Comparison of ENCODE assay signal across 16 cellular contexts in the genomic region with DNA sequence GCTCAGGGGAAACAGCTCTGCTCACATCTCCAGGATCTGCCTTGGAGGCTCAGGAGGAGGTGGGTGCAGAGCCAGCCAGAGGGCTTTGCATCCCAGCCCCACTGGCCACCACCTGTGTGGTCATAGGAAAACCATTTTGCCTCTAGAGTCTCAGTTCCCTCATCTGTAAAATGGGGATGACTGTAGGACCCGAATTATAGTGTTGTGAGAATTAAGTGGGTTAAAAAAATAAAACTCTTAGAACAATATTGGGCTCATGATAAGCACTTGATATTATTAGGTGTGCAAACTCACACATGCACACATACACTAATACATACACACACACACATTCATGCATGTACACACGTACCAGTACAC. TPM values are rescaled to one million over a fixed set of nuclear protein-coding genes. Genes with fewer than 3 reads are reported as not detected.
A peak's percentile ranks its signal among the peaks of the same experiment; 100 is the strongest.
DNase-seq lines count a peak whose midpoint lies in the region; ATAC-seq, FAIRE-seq and TF ChIP-seq lines count a peak whose summit lies in the region.
"Had no signal": no experiment of that assay in that cellular context is flagged by ENCODE, and none has a peak within 500 bp of the region (broad histone marks: within the 10 kb centered on the region; RNA-seq: fewer than 3 reads in every experiment).

No MANE protein-coding gene starts in this region.

- H3K4me3 Mint-ChIP-seq in GM23338 = no peak overlapping the region
- H3K4me3 Mint-ChIP-seq: immature natural killer cell; T-helper 1 cell treated with Interleukin-12 subunit alpha and Interleukin-12 subunit beta and Interleukin-4 antibody, amounts not matched to agents 30 μg/mL and 1 μg/mL, for 36 hours; type B pancreatic cell had no signal

- intact Hi-C loops in breast epithelium (cut with DNase I; ENCODE audit: low total_unique reads) = no loop called here
- intact Hi-C loops in lower lobe of right lung (cut with DNase I) = no loop called here
- intact Hi-C loops in spleen (cut with DNase I; ENCODE audit: low total_unique reads) = loop anchor here (10.0 kb wide), 1 partner anchor 182 kb away; a partner anchor contains a TSS

- H3K27me3 ChIP-seq in GM23338 (ENCODE audit: insufficient read depth) = no peaks in the 10 kb centered on the region
- H3K27me3 ChIP-seq in breast epithelium = peaks cover 0 to 34% of the 10 kb centered on the region in 2 donors
- peaks cover 51% of the 10 kb centered on the region for H3K27me3 ChIP-seq in lower lobe of right lung (ENCODE audit: low read depth)
- peaks cover 0 to 76% (median 9%) of the 10 kb centered on the region in 7 donors for H3K27me3 ChIP-seq in spleen (replicated peaks in 1 of 7)

- H3K27me3 Mint-ChIP-seq in GM23338 (ENCODE audit: insufficient read depth, low read depth, poor library complexity) = peaks cover 3% of the 10 kb centered on the region

- no peak overlapping the region for H3K27ac ChIP-seq in GM23338 (ENCODE audit: low read depth)
- H3K27ac ChIP-seq in breast epithelium = peak overlapping the region; percentile 64 to 95
- peak overlapping the region; percentile 83 for H3K27ac ChIP-seq in lower lobe of right lung
- H3K27ac ChIP-seq in spleen = peak overlapping the region; percentile 57 to 84 (median 78)
- H3K27ac ChIP-seq: foreskin keratinocyte had no signal

- DNase-seq in GM23338 (ENCODE audit: low spot score) = no peak
- no peak for DNase-seq in breast epithelium (ENCODE audit: low spot score in 2 of 2)
- no peak for DNase-seq in lower lobe of right lung
- DNase-seq in spleen = no peak
- no peak for DNase-seq in NCI-H1417 treated with DMSO at 0.1 percent for 48 hours (lab: John Stamatoyannopoulos, UW)
- DNase-seq in activated naive CD4-positive, alpha-beta T cell treated with anti-CD3 and anti-CD28 coated beads, Interleukin-2, amount 50 U/mL, for 16 hours = no peak
- DNase-seq in GM12891 (ENCODE audit: insufficient read length, low spot score) = no peak
- DNase-seq: activated T-cell treated with anti-CD3 and anti-CD28 coated beads, Interleukin-2, amount 50 U/mL, for 1 hour; AML-193; foreskin keratinocyte; immature natural killer cell; OCI-M1 had no signal

- peak overlapping the region; percentile 98 for H2AFZ ChIP-seq in GM23338

- no peak for ATAC-seq in GM23338
- ATAC-seq in lower lobe of right lung = no peak
- ATAC-seq in GM21447 (IDR thresholded peaks at IDR 0.05; ENCODE audit: unreplicated experiment) = no peak

- no peaks in the 10 kb centered on the region for H3K9me3 Mint-ChIP-seq in GM23338
- H3K9me3 Mint-ChIP-seq: immature natural killer cell; T-helper 1 cell treated with Interleukin-12 subunit alpha and Interleukin-12 subunit beta and Interleukin-4 antibody, amounts not matched to agents 30 μg/mL and 1 μg/mL, for 36 hours had no signal

- no peaks in the 10 kb centered on the region for H3K9me3 ChIP-seq in breast epithelium
- H3K9me3 ChIP-seq in lower lobe of right lung = no peaks in the 10 kb centered on the region
- no peaks in the 10 kb centered on the region for H3K9me3 ChIP-seq in spleen

- TF ChIP-seq CTCF in GM23338 (conservative IDR thresholded peaks at IDR 0.05; ENCODE audit: low read depth in 2 of 2) = no peak
- TF ChIP-seq CTCF in breast epithelium (IDR thresholded peaks at IDR 0.05) = no peak
- no peak for TF ChIP-seq CTCF in lower lobe of right lung (IDR thresholded peaks at IDR 0.05)
- no peak for TF ChIP-seq CTCF in spleen (IDR thresholded peaks at IDR 0.05 in 8 of 11, conservative IDR thresholded peaks at IDR 0.05 in 3 of 11)

- H3K79me2 ChIP-seq in GM23338 (replicated peaks; ENCODE audit: insufficient read depth) = no peaks in the 10 kb centered on the region

- H3K4me1 Mint-ChIP-seq in GM23338 = peaks cover 36% of the 10 kb centered on the region
- H3K4me1 Mint-ChIP-seq: immature natural killer cell had no signal

- H3K4me3 ChIP-seq in GM23338 = no peak overlapping the region
- peak overlapping the region in 2 of 3 donors; percentile 10 to 54 for H3K4me3 ChIP-seq in breast epithelium
- H3K4me3 ChIP-seq in lower lobe of right lung = no peak overlapping the region
- no peak overlapping the region for H3K4me3 ChIP-seq in spleen

- H3F3A ChIP-seq in GM23338 (replicated peaks; ENCODE audit: low read depth) = 0 out of 2 replicates have a peak, but pooled peaks cover 3% of the 10 kb centered on the region

- no peaks in the 10 kb centered on the region for H4K20me1 ChIP-seq in GM23338 (replicated peaks; ENCODE audit: insufficient read depth)

- no peaks in the 10 kb centered on the region for H3K9me2 ChIP-seq in GM23338 (ENCODE audit: insufficient read depth)

- 64 to 86% (median 75%) methylated on average over 2 of the region's 2 CpGs for WGBS in spleen, 5 donors

- no peak for TF ChIP-seq POLR2A in breast epithelium (IDR thresholded peaks at IDR 0.05)
- no peak for TF ChIP-seq POLR2A in spleen (IDR thresholded peaks at IDR 0.05)
- TF ChIP-seq POLR2A in GM12891 (IDR thresholded peaks at IDR 0.05; ENCODE audit: low read depth, low read length) = no peak

- FAIRE-seq in GM12891 (lab: Jason Lieb, UNC) = no peak

- H3K36me3 Mint-ChIP-seq in GM23338 (ENCODE audit: low read depth) = no peaks in the 10 kb centered on the region; the same call in 2 of the 3 replicates
- H3K36me3 Mint-ChIP-seq: type B pancreatic cell had no signal

- H3K36me3 ChIP-seq in GM23338 (ENCODE audit: insufficient read depth) (no peaks in the 10 kb centered on the region), breast epithelium (no peaks in the 10 kb centered on the region), lower lobe of right lung (no peaks in the 10 kb centered on the region), spleen (no peaks in the 10 kb centered on the region)

- H3K27ac Mint-ChIP-seq in GM23338 = no peak overlapping the region
- H3K27ac Mint-ChIP-seq: T-helper 1 cell treated with Interleukin-12 subunit alpha and Interleukin-12 subunit beta and Interleukin-4 antibody, amounts not matched to agents 30 μg/mL and 1 μg/mL, for 36 hours; type B pancreatic cell had no signal

- peak overlapping the region; percentile 12; the same call in 1 of the 2 replicates for H3K4me2 ChIP-seq in GM23338

- H3K4me1 ChIP-seq in GM23338 (ENCODE audit: insufficient read depth) = peaks cover 11% of the 10 kb centered on the region; the same call in 1 of the 2 replicates
- peaks cover 0 to 3% of the 10 kb centered on the region in 2 donors for H3K4me1 ChIP-seq in breast epithelium
- peaks cover 7% of the 10 kb centered on the region for H3K4me1 ChIP-seq in lower lobe of right lung
- H3K4me1 ChIP-seq in spleen = peaks cover 0 to 24% (median 10%) of the 10 kb centered on the region in 6 donors
- H3K4me1 ChIP-seq: foreskin keratinocyte had no signal

TF ChIP-seq in GM23338, 12 proteins besides CTCF, POLR2A, EP300 and RAD21 (continues in another document):
- TF ChIP-seq STAT1 (IDR thresholded peaks at IDR 0.05; ENCODE audit: unreplicated experiment) (no peak), NANOG (IDR thresholded peaks at IDR 0.05; ENCODE audit: borderline replicate concordance) (no peak), POLR2AphosphoS5 (IDR thresholded peaks at IDR 0.05; ENCODE audit: low read depth) (no peak), EZH2phosphoT487 (IDR thresholded peaks at IDR 0.05; ENCODE audit: unreplicated experiment) (no peak)

TF ChIP-seq in GM12891, 5 proteins besides CTCF, POLR2A, EP300 and RAD21:
- TF ChIP-seq PAX5 (IDR thresholded peaks at IDR 0.05; ENCODE audit: insufficient read depth, low read length, severe bottlenecking) (no peak), POU2F2 (IDR thresholded peaks at IDR 0.05; ENCODE audit: low read depth, low read length) (no peak), TAF1 (IDR thresholded peaks at IDR 0.05; ENCODE audit: low read depth, low read length) (no peak), SPI1 (IDR thresholded peaks at IDR 0.05; ENCODE audit: low read depth, low read length) (no peak), POLR2AphosphoS5 (IDR thresholded peaks at IDR 0.05; ENCODE audit: low read depth, low read length) (no peak)

RNA-seq across cellular contexts. Expression of a gene that starts 19.4 kb away (rescaled TPM):
- total RNA-seq in GM23338 (2014; rRNA removed; shearing (Covaris generic)) = 35.2 and 38.3 TPM in 2 replicates
- 8.4 and 8.8 TPM in 2 replicates for polyA plus RNA-seq in GM23338 (2016; fragmentation: Nextera tagmentation; extraction: Ambion mirVana)
- under 1 TPM in 1 of 3 donors, not detected in 2; 0.33 TPM for total RNA-seq in breast epithelium
- total RNA-seq in lower lobe of right lung = 0.12 TPM
- total RNA-seq in spleen = not detected
- under 1 TPM in 1 of 3 donors, not detected in 2; 0.03 TPM for polyA plus RNA-seq in spleen
- polyA plus RNA-seq in GM12891 (2012; ENCODE audit: low read depth, missing spikeins) = 0.06 TPM
- total RNA-seq: foreskin keratinocyte, myocyte had no signal
- polyA plus RNA-seq: foreskin keratinocyte, immature natural killer cell had no signal

Comparison
In these comparisons a context has a peak if more than half of its experiments do, and no peak if none do; other contexts are left out.
1. H3K4me3 ChIP-seq: peak in breast epithelium (2 of 3); none in GM23338 (single experiment), lower lobe of right lung (single experiment) and spleen (0 of 8).
2. RNA of a gene that starts 19.4 kb away (total RNA-seq): 35.2 to 38.3 TPM in GM23338; 0.12 TPM in lower lobe of right lung (single experiment), 0.33 TPM in breast epithelium and not detected in spleen; every median in the first group is over 10 times any median in the second.